Comparison of ENCODE assay signal across 12 cellular contexts in genomic region chr17:27533874-27534815, GRCh38.
DNase-seq lines count a peak whose midpoint lies in the region; ATAC-seq, FAIRE-seq and TF ChIP-seq lines count a peak whose summit lies in the region.
"Had no signal": no experiment of that assay in that cellular context is flagged by ENCODE, and none has a peak within 500 bp of the region (broad histone marks: within the 10 kb centered on the region; RNA-seq: fewer than 3 reads in every experiment).

No MANE protein-coding gene starts in this region.

- H3K27me3 ChIP-seq in HL-60 (ENCODE audit: insufficient read depth, poor library complexity, severe bottlenecking) (no peaks in the 10 kb centered on the region), GM12878 (replicated peaks in 1 of 2; ENCODE audit: control insufficient read depth in 2 of 2, insufficient read depth in 2 of 2, low read length in 1 of 2) (no peaks in the 10 kb centered on the region), upper lobe of right lung (no peaks in the 10 kb centered on the region)
- H3K27me3 ChIP-seq: esophagus squamous epithelium had no signal

- no peak for DNase-seq in HL-60 (ENCODE audit: low read depth in 1 of 2, low spot score in 1 of 2)
- DNase-seq in GM12878 (ENCODE audit: low read depth, low spot score) = no peak
- DNase-seq in iris pigment epithelial cell (ENCODE audit: low read depth) = peak; percentile 97
- DNase-seq in upper lobe of right lung = peak; percentile 55
- DNase-seq in activated CD4-positive, alpha-beta T cell treated with anti-CD3 and anti-CD28 coated beads for 4 hours = no peak
- DNase-seq in NCI-H1417 treated with DMSO at 0.1 percent for 48 hours (lab: John Stamatoyannopoulos, UW) = no peak
- DNase-seq: activated effector memory CD4-positive, alpha-beta T cell treated with anti-CD3 and anti-CD28 coated beads, Interleukin-2, amount 50 U/mL, for 16 hours; esophagus squamous epithelium; NCI-H526 had no signal

- H3K4me1 ChIP-seq in GM12878 (ENCODE audit: control insufficient read depth, insufficient read depth, low read length) (peaks cover 8% of the 10 kb centered on the region), upper lobe of right lung (peaks cover 74% of the 10 kb centered on the region)

- H4K20me1 ChIP-seq in GM12878 (ENCODE audit: control insufficient read depth, insufficient read depth) = peaks cover 15% of the 10 kb centered on the region

- TF ChIP-seq POLR2A in GM12878 (IDR thresholded peaks at IDR 0.05; ENCODE audit: low read depth, low read length) = no peak

- H3K9me3 ChIP-seq in GM12878 (replicated peaks; ENCODE audit: control insufficient read depth, insufficient read depth, low read length) = no peaks in the 10 kb centered on the region
- no peaks in the 10 kb centered on the region for H3K9me3 ChIP-seq in upper lobe of right lung
- H3K9me3 ChIP-seq: esophagus squamous epithelium had no signal

- no peak for FAIRE-seq in GM12878 (lab: Jason Lieb, UNC)
- FAIRE-seq: GM12892, TTC549 had no signal

- H2AFZ ChIP-seq in GM12878 (ENCODE audit: control insufficient read depth, low read depth, low read length) = no peak overlapping the region

- in situ Hi-C loops in GM12878 (cut with MboI) = no loop called here

- intact Hi-C loops in GM12878 (cut with micrococcal nuclease; ENCODE audit: unreplicated experiment) (no loop called here), upper lobe of right lung (cut with DNase I) (no loop called here)

- SMC1A ChIA-PET in GM12878 (lab: Charles Lee; ENCODE audit: uncharacterized antibody, unreplicated experiment) = interaction anchor here (1.0 to 3.0 kb wide), 2 partner anchors 12 to 16 kb away, joined by 4 to 8 read pairs; no protein-coding TSS in a partner anchor

- H3K27ac ChIP-seq in HL-60 (replicated peaks) = peak overlapping the region; percentile 98; the same call in 1 of the 2 replicates
- no peak overlapping the region for H3K27ac ChIP-seq in GM12878 (ENCODE audit: control insufficient read depth, insufficient read depth)
- H3K27ac ChIP-seq in upper lobe of right lung = no peak overlapping the region

- CTCF ChIA-PET in GM12878 (lab: Yijun Ruan, JAX) = interaction anchor here (0.6 to 2.1 kb wide), 6 partner anchors 10 to 66 kb away, joined by 3 to 6 read pairs (median 3); no protein-coding TSS in a partner anchor

- POLR2A ChIA-PET in GM12878 (lab: Charles Lee) = interaction anchor here (0.8 to 1.5 kb wide), 2 partner anchors 13 to 37 kb away, joined by 3 read pairs; no protein-coding TSS in a partner anchor

- ATAC-seq in GM12878 (no peak), upper lobe of right lung (no peak), GM18867 (IDR thresholded peaks at IDR 0.05; ENCODE audit: unreplicated experiment) (no peak)

- TF ChIP-seq CTCF in HL-60 (IDR thresholded peaks at IDR 0.05; ENCODE audit: insufficient read depth, low read length) = no peak
- no peak for TF ChIP-seq CTCF in GM12878 (IDR thresholded peaks at IDR 0.05 in 2 of 3, conservative IDR thresholded peaks at IDR 0.05 in 1 of 3; ENCODE audit: control insufficient read depth in 2 of 3, extremely low read depth in 1 of 3, insufficient read depth in 1 of 3, low read depth in 3 of 3, low read length in 3 of 3)
- TF ChIP-seq CTCF in upper lobe of right lung (IDR thresholded peaks at IDR 0.05) = no peak

- no peak overlapping the region for H3K4me2 ChIP-seq in GM12878 (ENCODE audit: control insufficient read depth, insufficient read depth)

- TSS peak; percentile 32 for BruUV-seq in GM12878 (replicated peaks; lab: Mats Ljungman, UMichigan)

- 91% methylated on average over 14 of the region's 14 CpGs for WGBS in GM12878 (ENCODE audit: insufficient coverage, insufficient replicate concordance, low lambda C conversion rate, missing lambda C conversion rate)

- no peaks in the 10 kb centered on the region; a peak in 2 of 4 replicates for H3K36me3 ChIP-seq in GM12878 (ENCODE audit: control insufficient read depth in 2 of 2, insufficient read depth in 2 of 2, low read length in 1 of 2)
- H3K36me3 ChIP-seq in upper lobe of right lung = no peaks in the 10 kb centered on the region

- RAD21 ChIA-PET in GM12878 (lab: Charles Lee; ENCODE audit: unreplicated experiment) = interaction anchor here (0.6 to 1.2 kb wide), 2 partner anchors 27 to 31 kb away, joined by 3 read pairs; no protein-coding TSS in a partner anchor

- no peak for TF ChIP-seq RAD21 in GM12878 (IDR thresholded peaks at IDR 0.05; ENCODE audit: insufficient read depth, low read depth, low read length)

- TF ChIP-seq EP300 in GM12878 (IDR thresholded peaks at IDR 0.05; ENCODE audit: borderline replicate concordance in 1 of 2, control insufficient read depth in 1 of 2, low read depth in 2 of 2, low read length in 2 of 2) = no peak

- no peak overlapping the region for H3K9ac ChIP-seq in GM12878 (ENCODE audit: control insufficient read depth, insufficient read depth, low read length)

- H3K4me3 ChIP-seq in HL-60 (replicated peaks; ENCODE audit: insufficient read depth, low read length) (no peak overlapping the region), GM12878 (no peak overlapping the region), upper lobe of right lung (no peak overlapping the region)
- H3K4me3 ChIP-seq: esophagus squamous epithelium had no signal

- peaks cover 25% of the 10 kb centered on the region for H3K79me2 ChIP-seq in GM12878 (ENCODE audit: control insufficient read depth, insufficient read depth, low read length)

TF ChIP-seq in GM12878, 131 proteins besides CTCF, POLR2A, EP300 and RAD21:
- no peak for TF ChIP-seq CHD2 (IDR thresholded peaks at IDR 0.05; ENCODE audit: borderline replicate concordance, low read depth, low read length)
- no peak for TF ChIP-seq NFXL1 (IDR thresholded peaks at IDR 0.05; ENCODE audit: borderline replicate concordance)
- no peak for TF ChIP-seq TBL1XR1 (IDR thresholded peaks at IDR 0.05; ENCODE audit: low read depth, low read length)
- TF ChIP-seq ZBTB33 (IDR thresholded peaks at IDR 0.05) = no peak
- no peak for TF ChIP-seq ZNF687 (IDR thresholded peaks at IDR 0.05)

Comparison
In these comparisons a context has a peak if more than half of its experiments do, and no peak if none do; other contexts are left out.
1. DNase-seq: peak in iris pigment epithelial cell (single experiment) and upper lobe of right lung (single experiment); none in HL-60 (0 of 2), GM12878 (single experiment), activated CD4-positive, alpha-beta T cell treated with anti-CD3 and anti-CD28 coated beads for 4 hours (0 of 2) and NCI-H1417 treated with DMSO at 0.1 percent for 48 hours (single experiment).